In the genomic region with DNA sequence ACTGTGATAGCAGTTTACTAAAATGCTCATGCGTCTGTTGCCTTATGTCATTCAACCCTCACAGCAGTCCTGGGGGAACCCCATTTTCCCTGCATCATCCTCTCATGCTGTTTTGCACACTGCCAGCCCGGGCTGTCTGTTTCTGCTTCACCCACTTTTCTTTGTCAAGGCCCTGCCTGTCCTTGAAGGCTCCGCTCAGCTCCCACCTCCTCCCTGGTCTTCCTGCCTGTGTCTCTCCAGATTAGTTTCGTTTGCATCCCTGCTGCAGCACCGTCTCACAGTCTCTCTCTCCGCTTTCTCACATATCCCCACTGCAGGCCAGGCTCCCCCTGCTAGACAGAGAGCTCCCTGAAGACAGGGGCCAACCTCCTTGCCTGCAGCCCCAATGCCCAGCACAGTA, we compare ENCODE assay signal across 24 cellular contexts. TPM values are rescaled to one million over a fixed set of nuclear protein-coding genes. Genes with fewer than 3 reads are reported as not detected.
DNase-seq lines count a peak whose midpoint lies in the region; ATAC-seq, FAIRE-seq and TF ChIP-seq lines count a peak whose summit lies in the region.
"Had no signal": no experiment of that assay in that cellular context is flagged by ENCODE, and none has a peak within 500 bp of the region (broad histone marks: within the 10 kb centered on the region; RNA-seq: fewer than 3 reads in every experiment).

No MANE protein-coding gene starts in this region.

- H3K79me2 ChIP-seq in K562 (ENCODE audit: control insufficient read depth, insufficient read depth, low read length) (no peaks in the 10 kb centered on the region), neural cell (replicated peaks; ENCODE audit: insufficient read depth, low read length) (no peaks in the 10 kb centered on the region)

- CTCF ChIA-PET in K562 (lab: Yijun Ruan, JAX; ENCODE audit: low intra/inter-chr PET ratio): no interaction called here

- H3K4me1 ChIP-seq in K562 (replicated peaks in 1 of 2; ENCODE audit: control insufficient read depth in 2 of 2, insufficient read depth in 2 of 2, low read length in 2 of 2): peaks cover 43 to 48% of the 10 kb centered on the region in 2 experiments; a peak in 4 of 5 replicates

- H3K27me3 ChIP-seq in K562 (ENCODE audit: control insufficient read depth in 2 of 2, insufficient read depth in 2 of 2, low read length in 2 of 2): no peaks in the 10 kb centered on the region
- H3K27me3 ChIP-seq in neural cell (ENCODE audit: insufficient read depth, low read depth, low read length): no peaks in the 10 kb centered on the region
- H3K27me3 ChIP-seq: Peyer's patch had no signal

- H3K4me2 ChIP-seq in K562 (ENCODE audit: insufficient read depth, low read length) (no peak overlapping the region), neural cell (ENCODE audit: low read length) (no peak overlapping the region)

- H3K4me3 ChIP-seq in K562 (no peak overlapping the region), neural cell (ENCODE audit: low read length) (no peak overlapping the region)
- H3K4me3 ChIP-seq: GM12878, Peyer's patch had no signal

- H4K20me1 ChIP-seq in K562 (replicated peaks; ENCODE audit: control insufficient read depth, insufficient read depth, low read length) (no peaks in the 10 kb centered on the region), neural cell (ENCODE audit: insufficient read depth) (no peaks in the 10 kb centered on the region)

- no peak overlapping the region for H3K27ac ChIP-seq in K562 (ENCODE audit: extremely low read depth, low read depth, low read length)
- peak overlapping the region; percentile 86 for H3K27ac ChIP-seq in neural cell (ENCODE audit: low read length)
- H3K27ac ChIP-seq: C4-2B, Peyer's patch had no signal

- DNase-seq in NCI-H748 (lab: John Stamatoyannopoulos, UW; ENCODE audit: unreplicated experiment) (peak; percentile 11), NCI-H748 treated with DMSO at 0.1 percent for 48 hours (lab: John Stamatoyannopoulos, UW) (no peak), NCI-H69 (lab: John Stamatoyannopoulos, UW) (peak; percentile 29), K562 (ENCODE audit: extremely low read depth in 1 of 4, low spot score in 3 of 4) (no peak)
- DNase-seq in stimulated activated naive CD4-positive, alpha-beta T cell (lab: John Stamatoyannopoulos, UW): no peak
- DNase-seq: CD8-positive, alpha-beta T cell; EL; GDM1; HCEC 1CT; Karpas-422; NCI-H1105; NCI-H1694; NCI-H2171; NCI-H226; NCI-H510A treated with DMSO at 0.1 percent for 48 hours; NCI-H82; Peyer's patch; T-helper 1 cell had no signal

- no peaks in the 10 kb centered on the region for H3K9me1 ChIP-seq in K562 (ENCODE audit: control insufficient read depth, insufficient read depth, low read length)

- ATAC-seq in K562 (no peak), GM19023 (IDR thresholded peaks at IDR 0.05; ENCODE audit: unreplicated experiment) (no peak)
- ATAC-seq: CD8-positive, alpha-beta T cell; GM12878 had no signal

- no peak for TF ChIP-seq EP300 in K562 (IDR thresholded peaks at IDR 0.05; ENCODE audit: low read length)
- TF ChIP-seq EP300 in neural cell (conservative IDR thresholded peaks at IDR 0.05; ENCODE audit: poor library complexity, severe bottlenecking): no peak

- POLR2A ChIA-PET in K562 (lab: Yijun Ruan, JAX): interaction anchor here (1.8 kb wide), 1 partner anchor 17 kb away, joined by 6 read pairs; no protein-coding TSS in a partner anchor

- no TSS peak for BruUV-seq in K562 (replicated peaks; lab: Mats Ljungman, UMichigan)

- TF ChIP-seq RAD21 in K562 (CRISPR knock-in tag; conservative IDR thresholded peaks at IDR 0.05 in 1 of 2, IDR thresholded peaks at IDR 0.05 in 1 of 2) (no peak), neural cell (conservative IDR thresholded peaks at IDR 0.05) (no peak)

- in situ Hi-C loops in K562 (cut with MboI): no loop called here

- H3K36me3 ChIP-seq in K562 (ENCODE audit: control insufficient read depth, insufficient read depth, low read length) (no peaks in the 10 kb centered on the region), neural cell (ENCODE audit: insufficient read depth, low read length) (no peaks in the 10 kb centered on the region)
- H3K36me3 ChIP-seq: Peyer's patch had no signal

- H3F3A ChIP-seq in neural cell (ENCODE audit: insufficient read depth, low read length, poor library complexity, severe bottlenecking): no peaks in the 10 kb centered on the region

- H2AFZ ChIP-seq in K562 (ENCODE audit: low read depth, low read length): no peak overlapping the region
- no peak overlapping the region for H2AFZ ChIP-seq in neural cell (ENCODE audit: low read depth, low read length)

- H3K9ac ChIP-seq in K562 (ENCODE audit: insufficient read depth in 1 of 2, low read depth in 2 of 2, low read length in 2 of 2): peak overlapping the region in 1 of 2 experiments; percentile 15; a peak in 1 of 4 replicates
- H3K9ac ChIP-seq in neural cell (ENCODE audit: low read length): peak overlapping the region; percentile 40

- intact Hi-C loops in K562 (cut with micrococcal nuclease): loop anchor here (5.0 kb wide), 1 partner anchor 45 kb away; no protein-coding TSS in a partner anchor

- TF ChIP-seq POLR2A in K562 (conservative IDR thresholded peaks at IDR 0.05): no peak

- H3K9me2 ChIP-seq in neural cell (ENCODE audit: insufficient read depth, low read length): no peaks in the 10 kb centered on the region

- WGBS in K562 (ENCODE audit: insufficient coverage, low coverage, missing lambda C conversion rate): 54% methylated on average over 6 of the region's 6 CpGs

- TF ChIP-seq CTCF in K562 (IDR thresholded peaks at IDR 0.05 in 2 of 3, conservative IDR thresholded peaks at IDR 0.05 in 1 of 3; ENCODE audit: insufficient read depth in 2 of 3, low read depth in 1 of 3, low read length in 3 of 3): no peak
- no peak for TF ChIP-seq CTCF in neural cell (IDR thresholded peaks at IDR 0.05; ENCODE audit: poor library complexity, severe bottlenecking)

- no peaks in the 10 kb centered on the region for H3K9me3 ChIP-seq in K562 (replicated peaks; ENCODE audit: control insufficient read depth, insufficient read depth, low read depth, low read length)
- no peaks in the 10 kb centered on the region for H3K9me3 ChIP-seq in neural cell (ENCODE audit: low read length)
- H3K9me3 ChIP-seq: Peyer's patch had no signal

- no peak for FAIRE-seq in K562 (lab: Jason Lieb, UNC)
- FAIRE-seq: GM12878, H1 had no signal

TF ChIP-seq in K562, 482 proteins besides CTCF, POLR2A, EP300 and RAD21:
- TF ChIP-seq ZNF316 (IDR thresholded peaks at IDR 0.05) (0 out of 2 replicates have a peak, but pooled peaks have one; percentile 1), ZNF764 (CRISPR knock-in tag; IDR thresholded peaks at IDR 0.05; ENCODE audit: low read depth) (no peak)
TF ChIP-seq in K562: peak in this region for 1.

TF ChIP-seq in neural cell, 6 proteins besides CTCF, POLR2A, EP300 and RAD21:
- TF ChIP-seq POLR2AphosphoS5 (IDR thresholded peaks at IDR 0.05) (no peak), SMC3 (conservative IDR thresholded peaks at IDR 0.05; ENCODE audit: poor library complexity) (no peak), MXI1 (conservative IDR thresholded peaks at IDR 0.05; ENCODE audit: poor library complexity, severe bottlenecking) (no peak)
- TF ChIP-seq, protein P1, sequence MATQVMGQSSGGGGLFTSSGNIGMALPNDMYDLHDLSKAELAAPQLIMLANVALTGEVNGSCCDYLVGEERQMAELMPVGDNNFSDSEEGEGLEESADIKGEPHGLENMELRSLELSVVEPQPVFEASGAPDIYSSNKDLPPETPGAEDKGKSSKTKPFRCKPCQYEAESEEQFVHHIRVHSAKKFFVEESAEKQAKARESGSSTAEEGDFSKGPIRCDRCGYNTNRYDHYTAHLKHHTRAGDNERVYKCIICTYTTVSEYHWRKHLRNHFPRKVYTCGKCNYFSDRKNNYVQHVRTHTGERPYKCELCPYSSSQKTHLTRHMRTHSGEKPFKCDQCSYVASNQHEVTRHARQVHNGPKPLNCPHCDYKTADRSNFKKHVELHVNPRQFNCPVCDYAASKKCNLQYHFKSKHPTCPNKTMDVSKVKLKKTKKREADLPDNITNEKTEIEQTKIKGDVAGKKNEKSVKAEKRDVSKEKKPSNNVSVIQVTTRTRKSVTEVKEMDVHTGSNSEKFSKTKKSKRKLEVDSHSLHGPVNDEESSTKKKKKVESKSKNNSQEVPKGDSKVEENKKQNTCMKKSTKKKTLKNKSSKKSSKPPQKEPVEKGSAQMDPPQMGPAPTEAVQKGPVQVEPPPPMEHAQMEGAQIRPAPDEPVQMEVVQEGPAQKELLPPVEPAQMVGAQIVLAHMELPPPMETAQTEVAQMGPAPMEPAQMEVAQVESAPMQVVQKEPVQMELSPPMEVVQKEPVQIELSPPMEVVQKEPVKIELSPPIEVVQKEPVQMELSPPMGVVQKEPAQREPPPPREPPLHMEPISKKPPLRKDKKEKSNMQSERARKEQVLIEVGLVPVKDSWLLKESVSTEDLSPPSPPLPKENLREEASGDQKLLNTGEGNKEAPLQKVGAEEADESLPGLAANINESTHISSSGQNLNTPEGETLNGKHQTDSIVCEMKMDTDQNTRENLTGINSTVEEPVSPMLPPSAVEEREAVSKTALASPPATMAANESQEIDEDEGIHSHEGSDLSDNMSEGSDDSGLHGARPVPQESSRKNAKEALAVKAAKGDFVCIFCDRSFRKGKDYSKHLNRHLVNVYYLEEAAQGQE (IDR thresholded peaks at IDR 0.05; ENCODE audit: borderline replicate concordance): no peak

RNA-seq across cellular contexts. Expression of a gene that starts 29.9 kb away (rescaled TPM):
- total RNA-seq in K562 (2011; cell fraction: chromatin; rRNA removed; ENCODE audit: low replicate concordance): 53.1 and 136 TPM in 2 replicates
- total RNA-seq in K562 (2011; cell fraction: nucleolus; rRNA removed): 186 and 237 TPM in 2 replicates
- total RNA-seq in K562 (2011; cell fraction: nucleoplasm; rRNA removed): 128 and 144 TPM in 2 replicates
- total RNA-seq in K562 (2014; rRNA removed) (67.9 and 85.8 TPM in 2 replicates), K562 (2014; rRNA removed; fragmentation: Illumina TruSeq; extraction: Trizol) (30.3 and 44.1 TPM in 2 replicates), K562 (2015; rRNA removed; fragmentation: Illumina TruSeq; extraction: Trizol) (78.5 and 87.1 TPM in 2 replicates), K562 (2021) (106 and 115 TPM in 2 replicates)
- polyA plus RNA-seq in K562 (2011; rRNA removed) (45.5 and 123 TPM in 2 replicates), K562 (2014; fragmentation: Illumina TruSeq; extraction: Trizol) (95.0 and 102 TPM in 2 replicates), K562 (2014; fragmentation: Nextera tagmentation; extraction: Ambion mirVana) (1 to 10 TPM; 2.8 to 6.8 TPM), K562 (2014; rRNA removed) (67.8 and 77.9 TPM in 2 replicates), neural cell (16.1 and 17.0 TPM in 2 replicates)
- 84.3 and 156 TPM in 2 replicates for polyA plus RNA-seq in K562 (2011; cell fraction: cytosol; rRNA removed)
- polyA plus RNA-seq in K562 (2011; cell fraction: nucleus; rRNA removed): 79.5 and 81.7 TPM in 2 replicates
- polyA plus RNA-seq in K562 (2012): 148 and 286 TPM in 2 replicates
- polyA minus RNA-seq in K562 (2011; rRNA and poly(A)+ RNA removed): 24.5 and 38.2 TPM in 2 replicates
- polyA minus RNA-seq in K562 (2011; cell fraction: cytosol; rRNA and poly(A)+ RNA removed): 53.3 and 105 TPM in 2 replicates
- 27.3 and 51.1 TPM in 2 replicates for polyA minus RNA-seq in K562 (2011; cell fraction: nucleus; rRNA and poly(A)+ RNA removed)
- 4.9 TPM in 2 replicates for polyA minus RNA-seq in neural cell
- total RNA-seq: OCI-LY7 had no signal

Comparison
In these comparisons a context has a peak if more than half of its experiments do, and no peak if none do; other contexts are left out.
1. DNase-seq: peak in NCI-H748 (single experiment) and NCI-H69 (single experiment); none in NCI-H748 treated with DMSO at 0.1 percent for 48 hours (single experiment), K562 (0 of 4) and stimulated activated naive CD4-positive, alpha-beta T cell (0 of 6).